Comparison of ENCODE assay signal across 24 cellular contexts in genomic region chr4:31059753-31060522, GRCh38.
A peak's percentile ranks its signal among the peaks of the same experiment; 100 is the strongest.
DNase-seq lines count a peak whose midpoint lies in the region; TF ChIP-seq lines count a peak whose summit lies in the region.
"Had no signal": no experiment of that assay in that cellular context is flagged by ENCODE, and none has a peak within 500 bp of the region (broad histone marks: within the 10 kb centered on the region; RNA-seq: fewer than 3 reads in every experiment).

No MANE protein-coding gene starts in this region.

- no peak overlapping the region for H2AK5ac ChIP-seq in trophoblast cell (ENCODE audit: low read length)

- in situ Hi-C loops in GM13976 (cut with MboI; ENCODE audit: low sequenced_read_pairs, unreplicated experiment), result no loop called here

- DNase-seq in RPMI7951 (ENCODE audit: low read depth), result peak; percentile 24
- peak; percentile 21 for DNase-seq in fibroblast of pulmonary artery (ENCODE audit: low read depth)
- no peak for DNase-seq in cardiac septum (ENCODE audit: low spot score)
- DNase-seq in trophoblast cell, result no peak
- no peak for DNase-seq in GM13976 (ENCODE audit: low spot score)
- no peak for DNase-seq in superior temporal gyrus (ENCODE audit: extremely low spot score)
- DNase-seq: activated CD4-positive, alpha-beta T cell treated with anti-CD3 and anti-CD28 coated beads, Interleukin-2, amount 50 U/mL, for 4 hours; activated CD8-positive, alpha-beta memory T cell treated with anti-CD3 and anti-CD28 coated beads, Interleukin-2, amount 50 U/mL, for 48 hours; hypothalamus; left ventricle myocardium superior; NCI-H1105; stimulated activated CD4-positive, alpha-beta T cell treated with anti-CD3 and anti-CD28 coated beads, Interleukin-2, amount 100 ng/mL, for 24 hours; T-helper 9 cell had no signal

- no peak overlapping the region for H2BK12ac ChIP-seq in trophoblast cell (ENCODE audit: low read length)

- peak overlapping the region; percentile 41; the same call in 1 of the 2 replicates for H3K27ac ChIP-seq in ACC112 (ENCODE audit: low read depth, low read length)
- no peak overlapping the region for H3K27ac ChIP-seq in HEK293 (ENCODE audit: extremely low read depth, low read depth, low read length)
- no peak overlapping the region for H3K27ac ChIP-seq in trophoblast cell (ENCODE audit: low read depth, low read length)
- H3K27ac ChIP-seq: ascending aorta, C4-2B, epithelial cell of prostate, gastroesophageal sphincter, HL-60, RWPE1, SK-N-MC had no signal

- H3K36me3 ChIP-seq in ACC112 (ENCODE audit: insufficient read depth, low read length) (no peaks in the 10 kb centered on the region), HEK293 (ENCODE audit: control insufficient read depth in 2 of 2, insufficient read depth in 1 of 2, low read length in 2 of 2) (no peaks in the 10 kb centered on the region), trophoblast cell (ENCODE audit: control insufficient read depth in 1 of 2, insufficient read depth in 2 of 2, low read length in 2 of 2) (no peaks in the 10 kb centered on the region)
- H3K36me3 ChIP-seq: ascending aorta, gastroesophageal sphincter, HAP-1 had no signal

- peak overlapping the region; percentile 6 for H2AFZ ChIP-seq in ACC112 (ENCODE audit: low read length, unreplicated experiment)
- no peak overlapping the region for H2AFZ ChIP-seq in trophoblast cell (ENCODE audit: insufficient read depth, low read length, poor library complexity)

- no peak overlapping the region for H3K4ac ChIP-seq in trophoblast cell (ENCODE audit: low read depth, low read length)

- H3K9me3 ChIP-seq in HEK293 (ENCODE audit: control insufficient read depth, insufficient read depth, low read depth, low read length) (no peaks in the 10 kb centered on the region), trophoblast cell (ENCODE audit: insufficient read depth, low read depth, low read length) (no peaks in the 10 kb centered on the region)
- H3K9me3 ChIP-seq: ascending aorta, gastroesophageal sphincter, HAP-1 had no signal

- H2BK120ac ChIP-seq in trophoblast cell (ENCODE audit: insufficient read depth, low read length, poor library complexity), result no peak overlapping the region

- H3K23ac ChIP-seq in trophoblast cell (ENCODE audit: low read length), result no peak overlapping the region

- H3K27me3 ChIP-seq in ACC112 (ENCODE audit: insufficient read depth, low read length) (no peaks in the 10 kb centered on the region), trophoblast cell (ENCODE audit: insufficient read depth, low read length) (no peaks in the 10 kb centered on the region)
- H3K27me3 ChIP-seq: ascending aorta, gastroesophageal sphincter had no signal

- no CpG with 5 or more reads among the region's 2 CpGs for WGBS in trophoblast cell (ENCODE audit: extremely low coverage, insufficient coverage, insufficient read length)

- POLR2A ChIA-PET in HEK293 (lab: Yijun Ruan, JAX), result no interaction called here

- H4K12ac ChIP-seq in trophoblast cell (ENCODE audit: low read depth, low read length), result no peak overlapping the region

- H2BK5ac ChIP-seq in trophoblast cell (ENCODE audit: low read depth, low read length, poor library complexity), result no peak overlapping the region

- no peak overlapping the region for H3K9ac ChIP-seq in trophoblast cell (ENCODE audit: low read length)

- no peaks in the 10 kb centered on the region for H3K79me2 ChIP-seq in ACC112 (ENCODE audit: control insufficient read depth, insufficient read depth, low read length, unreplicated experiment)
- no peaks in the 10 kb centered on the region for H3K79me2 ChIP-seq in trophoblast cell (ENCODE audit: control insufficient read depth, insufficient read depth, low read length, poor library complexity)

- no peak overlapping the region for H3K4me2 ChIP-seq in trophoblast cell (ENCODE audit: low read length)
- H3K4me2 ChIP-seq: smooth muscle cell had no signal

- CTCF ChIA-PET in HEK293 (lab: Yijun Ruan, JAX), result interaction anchor here (0.7 to 1.0 kb wide), 2 partner anchors 14 to 187 kb away, joined by 3 read pairs; no protein-coding TSS in a partner anchor

- H3K4me1 ChIP-seq in ACC112 (ENCODE audit: control insufficient read depth, insufficient read depth, low read length, unreplicated experiment), result peaks cover 22% of the 10 kb centered on the region
- peaks cover 4% of the 10 kb centered on the region for H3K4me1 ChIP-seq in HEK293 (ENCODE audit: control insufficient read depth, insufficient read depth, low read length)
- no peaks in the 10 kb centered on the region for H3K4me1 ChIP-seq in trophoblast cell (ENCODE audit: control insufficient read depth in 1 of 2, insufficient read depth in 2 of 2, low read length in 2 of 2)
- H3K4me1 ChIP-seq: gastroesophageal sphincter, HAP-1 had no signal

- no peaks in the 10 kb centered on the region for H3K79me1 ChIP-seq in trophoblast cell (ENCODE audit: low read length)

- H4K91ac ChIP-seq in trophoblast cell (ENCODE audit: low read depth, low read length), result no peak overlapping the region

- no peak overlapping the region for H3K14ac ChIP-seq in trophoblast cell (ENCODE audit: low read length)

- H3K18ac ChIP-seq in trophoblast cell (ENCODE audit: low read length), result no peak overlapping the region

- TF ChIP-seq CTCF in HEK293 (tag by site-specific recombination; IDR thresholded peaks at IDR 0.05) (no peak), fibroblast of pulmonary artery (IDR thresholded peaks at IDR 0.05; ENCODE audit: low read length, missing control alignments) (no peak), GM13976 (IDR thresholded peaks at IDR 0.05; ENCODE audit: borderline replicate concordance, control extremely low read depth, extremely low read depth, insufficient read depth, missing control alignments) (no peak)

- intact Hi-C loops in cardiac septum (cut with DNase I), result no loop called here

- H3K4me3 ChIP-seq in ACC112 (ENCODE audit: low read depth, low read length), result no peak overlapping the region
- H3K4me3 ChIP-seq in HEK293 (ENCODE audit: low read depth, low read length), result no peak overlapping the region
- no peak overlapping the region for H3K4me3 ChIP-seq in fibroblast of pulmonary artery (replicated peaks; ENCODE audit: low read depth, low read length)
- no peak overlapping the region for H3K4me3 ChIP-seq in trophoblast cell (ENCODE audit: low read depth, low read length)
- H3K4me3 ChIP-seq: ascending aorta, gastroesophageal sphincter, HAP-1, SK-N-MC, smooth muscle cell had no signal

- no peak overlapping the region for H4K8ac ChIP-seq in trophoblast cell (ENCODE audit: low read depth, low read length)

TF ChIP-seq in HEK293, 187 proteins besides CTCF, POLR2A, EP300 and RAD21:
- TF ChIP-seq ZSCAN4 (tag by site-specific recombination; IDR thresholded peaks at IDR 0.05), result no peak
- TF ChIP-seq, protein P1, sequence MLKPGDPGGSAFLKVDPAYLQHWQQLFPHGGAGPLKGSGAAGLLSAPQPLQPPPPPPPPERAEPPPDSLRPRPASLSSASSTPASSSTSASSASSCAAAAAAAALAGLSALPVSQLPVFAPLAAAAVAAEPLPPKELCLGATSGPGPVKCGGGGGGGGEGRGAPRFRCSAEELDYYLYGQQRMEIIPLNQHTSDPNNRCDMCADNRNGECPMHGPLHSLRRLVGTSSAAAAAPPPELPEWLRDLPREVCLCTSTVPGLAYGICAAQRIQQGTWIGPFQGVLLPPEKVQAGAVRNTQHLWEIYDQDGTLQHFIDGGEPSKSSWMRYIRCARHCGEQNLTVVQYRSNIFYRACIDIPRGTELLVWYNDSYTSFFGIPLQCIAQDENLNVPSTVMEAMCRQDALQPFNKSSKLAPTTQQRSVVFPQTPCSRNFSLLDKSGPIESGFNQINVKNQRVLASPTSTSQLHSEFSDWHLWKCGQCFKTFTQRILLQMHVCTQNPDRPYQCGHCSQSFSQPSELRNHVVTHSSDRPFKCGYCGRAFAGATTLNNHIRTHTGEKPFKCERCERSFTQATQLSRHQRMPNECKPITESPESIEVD (tag by site-specific recombination; IDR thresholded peaks at IDR 0.05), result peak; percentile 35

Comparison
In these comparisons a context has a peak if more than half of its experiments do, and no peak if none do; other contexts are left out.
1. DNase-seq: peak in RPMI7951 (single experiment) and fibroblast of pulmonary artery (single experiment); none in cardiac septum (single experiment), trophoblast cell (0 of 2), GM13976 (single experiment) and superior temporal gyrus (single experiment).